16 cellular contexts compared by ENCODE assay signal in the genomic region with DNA sequence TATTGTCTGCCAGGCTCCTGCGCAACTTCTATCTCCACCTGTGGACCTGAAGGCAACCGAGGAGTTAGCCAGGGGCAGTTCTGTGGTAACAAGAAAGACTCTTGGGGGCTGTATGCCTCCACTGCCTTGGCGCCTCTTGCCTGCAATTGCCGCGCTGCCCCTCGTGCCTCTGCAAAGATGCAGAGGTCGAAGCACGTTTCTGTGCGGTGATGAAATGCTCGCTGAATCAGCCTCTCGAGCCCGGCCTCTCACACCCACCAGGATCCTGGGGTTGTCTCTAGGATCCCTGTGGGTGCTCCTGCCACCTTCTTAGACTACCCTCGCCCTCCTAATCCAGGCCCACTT. TPM values are rescaled to one million over a fixed set of nuclear protein-coding genes. Genes with fewer than 3 reads are reported as not detected.
DNase-seq lines count a peak whose midpoint lies in the region; ATAC-seq, FAIRE-seq and TF ChIP-seq lines count a peak whose summit lies in the region.
"Had no signal": no experiment of that assay in that cellular context is flagged by ENCODE, and none has a peak within 500 bp of the region (broad histone marks: within the 10 kb centered on the region; RNA-seq: fewer than 3 reads in every experiment).

No MANE protein-coding gene starts in this region.

- H3K4me1 ChIP-seq in left ventricle myocardium inferior: peaks cover 15% of the 10 kb centered on the region

- FAIRE-seq in GM12891 (lab: Jason Lieb, UNC): no peak

- TF ChIP-seq POLR2A in GM12891 (IDR thresholded peaks at IDR 0.05; ENCODE audit: low read depth, low read length): no peak

- TF ChIP-seq CTCF in fibroblast of mammary gland (conservative IDR thresholded peaks at IDR 0.05; ENCODE audit: control insufficient read depth, insufficient read depth, low read depth, low read length) (no peak), neural crest cell (conservative IDR thresholded peaks at IDR 0.05) (no peak), left ventricle myocardium inferior (IDR thresholded peaks at IDR 0.05; ENCODE audit: borderline replicate concordance) (no peak)

- H3K9me3 ChIP-seq in left ventricle myocardium inferior (replicated peaks): peaks cover 4% of the 10 kb centered on the region

- no peak overlapping the region for H3K27ac ChIP-seq in left ventricle myocardium inferior (replicated peaks)
- H3K27ac ChIP-seq: epithelial cell of prostate, KMS-11 had no signal

- H3K27me3 ChIP-seq in left ventricle myocardium inferior (ENCODE audit: low read depth): peaks cover 83% of the 10 kb centered on the region

- H3K4me3 ChIP-seq in fibroblast of mammary gland (ENCODE audit: control insufficient read depth, low read depth, low read length): no peak overlapping the region
- no peak overlapping the region for H3K4me3 ChIP-seq in left ventricle myocardium inferior

- no peaks in the 10 kb centered on the region for H3K36me3 Mint-ChIP-seq in neural crest cell (ENCODE audit: low read depth)

- peak overlapping the region; percentile 83 for H3K4me3 Mint-ChIP-seq in neural crest cell

- DNase-seq in Daoy (ENCODE audit: low read depth) (peak; percentile 34), NCI-H69 (lab: John Stamatoyannopoulos, UW) (peak; percentile 60), fibroblast of mammary gland (ENCODE audit: low read depth) (peak; percentile 5), neural crest cell (ENCODE audit: low read depth, low spot score) (peak; percentile 1), GM12891 (ENCODE audit: insufficient read length, low spot score) (no peak), left ventricle myocardium inferior (no peak), cardiac septum (ENCODE audit: low spot score) (no peak)
- DNase-seq: midbrain, NCI-H187 treated with DMSO at 0.1 percent for 48 hours, NCI-H774 had no signal

- peaks cover 10% of the 10 kb centered on the region for H3K4me1 Mint-ChIP-seq in neural crest cell

- H3K9me3 Mint-ChIP-seq in neural crest cell: no peaks in the 10 kb centered on the region

- no peak overlapping the region for H3K27ac Mint-ChIP-seq in neural crest cell (ENCODE audit: unreplicated experiment)

- peaks cover 91% of the 10 kb centered on the region for H3K27me3 Mint-ChIP-seq in neural crest cell (ENCODE audit: low read depth)

- intact Hi-C loops in left ventricle myocardium inferior (cut with micrococcal nuclease) (no loop called here), cardiac septum (cut with DNase I) (no loop called here)

- ATAC-seq in HG02870 (IDR thresholded peaks at IDR 0.05; ENCODE audit: unreplicated experiment): no peak

- H3K36me3 ChIP-seq in left ventricle myocardium inferior: no peaks in the 10 kb centered on the region

TF ChIP-seq in GM12891, 5 proteins besides CTCF, POLR2A, EP300 and RAD21:
- TF ChIP-seq PAX5 (IDR thresholded peaks at IDR 0.05; ENCODE audit: insufficient read depth, low read length, severe bottlenecking) (no peak), POU2F2 (IDR thresholded peaks at IDR 0.05; ENCODE audit: low read depth, low read length) (no peak), SPI1 (IDR thresholded peaks at IDR 0.05; ENCODE audit: low read depth, low read length) (no peak), POLR2AphosphoS5 (IDR thresholded peaks at IDR 0.05; ENCODE audit: low read depth, low read length) (no peak), TAF1 (IDR thresholded peaks at IDR 0.05; ENCODE audit: low read depth, low read length) (no peak)

RNA-seq across cellular contexts. Expression of gene LHFPL3, which starts 0.5 kb away (rescaled TPM):
- 0.06 TPM in 1 of 2 replicates, not detected in the other for total RNA-seq in Daoy (2014; rRNA removed; shearing (Covaris generic))
- total RNA-seq in neural crest cell (not detected in 2 replicates), left ventricle myocardium inferior (not detected), cardiac septum (not detected)
- not detected for polyA plus RNA-seq in GM12891 (2012; ENCODE audit: low read depth, missing spikeins)
- total RNA-seq: activated CD8-positive, alpha-beta memory T cell treated with anti-CD3 and anti-CD28 coated beads for 36 hours; pulmonary artery endothelial cell had no signal
- polyA plus RNA-seq: BJ had no signal

Comparison
In these comparisons a context has a peak if more than half of its experiments do, and no peak if none do; other contexts are left out.
1. DNase-seq: peak in Daoy (single experiment), NCI-H69 (single experiment), fibroblast of mammary gland (single experiment) and neural crest cell (single experiment); none in GM12891 (single experiment), left ventricle myocardium inferior (single experiment) and cardiac septum (single experiment).